Comparison of ENCODE assay signal across 16 cellular contexts in the genomic region with DNA sequence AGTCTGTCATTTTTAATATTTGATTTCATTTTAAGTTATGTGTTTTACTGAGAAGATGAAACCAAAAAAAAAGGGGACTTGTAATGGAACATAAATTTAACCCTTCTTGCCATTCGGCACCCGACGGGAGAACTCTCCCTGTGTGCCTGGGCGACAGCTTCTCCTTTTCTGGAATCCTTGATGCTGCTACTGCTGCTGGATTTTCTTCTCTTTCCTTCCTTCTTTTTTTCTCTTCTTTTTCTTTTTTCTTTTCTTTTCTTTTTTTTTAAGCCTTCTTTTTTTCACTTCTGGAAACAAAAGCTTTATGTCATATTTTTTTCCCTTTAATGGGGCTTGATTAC. TPM values are rescaled to one million over a fixed set of nuclear protein-coding genes. Genes with fewer than 3 reads are reported as not detected.
DNase-seq lines count a peak whose midpoint lies in the region; ATAC-seq and TF ChIP-seq lines count a peak whose summit lies in the region.
"Had no signal": no experiment of that assay in that cellular context is flagged by ENCODE, and none has a peak within 500 bp of the region (broad histone marks: within the 10 kb centered on the region; RNA-seq: fewer than 3 reads in every experiment).

No MANE protein-coding gene starts in this region.

- H3K36me3 ChIP-seq in GM23338 (ENCODE audit: insufficient read depth), result no peaks in the 10 kb centered on the region

- TF ChIP-seq CTCF in GM23338 (conservative IDR thresholded peaks at IDR 0.05; ENCODE audit: low read depth in 2 of 2) (no peak), brain (conservative IDR thresholded peaks at IDR 0.05) (no peak), nephron progenitor cell (IDR thresholded peaks at IDR 0.05) (no peak)

- H3K27me3 ChIP-seq in GM23338 (ENCODE audit: insufficient read depth), result no peaks in the 10 kb centered on the region

- no peaks in the 10 kb centered on the region for H4K20me1 ChIP-seq in GM23338 (replicated peaks; ENCODE audit: insufficient read depth)

- no peak overlapping the region for H3K4me3 ChIP-seq in GM23338
- H3K4me3 ChIP-seq: K562 had no signal

- peaks cover 26% of the 10 kb centered on the region for H3K4me1 ChIP-seq in GM23338 (ENCODE audit: insufficient read depth)

- no peaks in the 10 kb centered on the region for H3F3A ChIP-seq in GM23338 (replicated peaks; ENCODE audit: low read depth)

- H3K27ac ChIP-seq in GM23338 (ENCODE audit: low read depth), result no peak overlapping the region

- no peak overlapping the region for H2AFZ ChIP-seq in GM23338

- H3K36me3 Mint-ChIP-seq in GM23338 (ENCODE audit: low read depth) (no peaks in the 10 kb centered on the region; the same call in 2 of the 3 replicates), brain (no peaks in the 10 kb centered on the region), nephron progenitor cell (ENCODE audit: low read depth) (no peaks in the 10 kb centered on the region)
- no peaks in the 10 kb centered on the region for H3K36me3 Mint-ChIP-seq in activated T-cell treated with anti-CD3 and anti-CD28 coated beads, Interleukin-2, amount 50 U/mL, for 24 hours (ENCODE audit: low read depth)
- H3K36me3 Mint-ChIP-seq: CD8-positive, alpha-beta T cell had no signal

- H3K27me3 Mint-ChIP-seq in GM23338 (ENCODE audit: insufficient read depth, low read depth, poor library complexity) (peaks cover 21% of the 10 kb centered on the region), brain (peaks cover 8% of the 10 kb centered on the region), nephron progenitor cell (ENCODE audit: low read depth, poor library complexity) (peaks cover 30% of the 10 kb centered on the region)
- peaks cover 29% of the 10 kb centered on the region for H3K27me3 Mint-ChIP-seq in activated T-cell treated with anti-CD3 and anti-CD28 coated beads, Interleukin-2, amount 50 U/mL, for 24 hours

- H3K27ac Mint-ChIP-seq in GM23338 (no peak overlapping the region), brain (peak overlapping the region in 4 of 5 experiments; percentile 63 to 91 (median 74)), nephron progenitor cell (peak overlapping the region; percentile 39)
- no peak overlapping the region for H3K27ac Mint-ChIP-seq in activated T-cell treated with anti-CD3 and anti-CD28 coated beads, Interleukin-2, amount 50 U/mL, for 24 hours
- H3K27ac Mint-ChIP-seq: CD8-positive, alpha-beta T cell; HFFc6 had no signal

- ATAC-seq in GM23338, result no peak
- ATAC-seq: CD8-positive, alpha-beta T cell; K562 had no signal

- H3K4me2 ChIP-seq in GM23338, result peak overlapping the region; percentile 3; the same call in 1 of the 2 replicates

- H3K4me3 Mint-ChIP-seq in GM23338 (no peak overlapping the region), brain (peak overlapping the region in 2 of 5 experiments; percentile 13 to 19), nephron progenitor cell (no peak overlapping the region)
- H3K4me3 Mint-ChIP-seq in activated T-cell treated with anti-CD3 and anti-CD28 coated beads, Interleukin-2, amount 50 U/mL, for 24 hours, result no peak overlapping the region
- H3K4me3 Mint-ChIP-seq: CD8-positive, alpha-beta T cell; HFFc6 had no signal

- H3K9me2 ChIP-seq in GM23338 (ENCODE audit: insufficient read depth), result peaks cover 6% of the 10 kb centered on the region; the same call in 1 of the 2 replicates

- H3K79me2 ChIP-seq in GM23338 (replicated peaks; ENCODE audit: insufficient read depth), result no peaks in the 10 kb centered on the region

- DNase-seq in GM23338 (ENCODE audit: low spot score) (no peak), nephron progenitor cell (no peak), superior temporal gyrus (ENCODE audit: extremely low spot score) (peak; percentile 44), NCI-H524 treated with DMSO at 0.1 percent for 48 hours (lab: John Stamatoyannopoulos, UW) (no peak)
- no peak for DNase-seq in activated T-cell treated with anti-CD3 and anti-CD28 coated beads, Interleukin-2, amount 50 U/mL, for 24 hours
- no peak for DNase-seq in effector CD4-positive, alpha-beta T cell
- DNase-seq: ACHN; CD8-positive, alpha-beta T cell; DMS 273 treated with DMSO at 0.1 percent for 48 hours; HFFc6; NCI-H1048; NCI-H2107; NCI-H345; NCI-H774 had no signal

- H3K9me3 Mint-ChIP-seq in GM23338 (no peaks in the 10 kb centered on the region), brain (no peaks in the 10 kb centered on the region), nephron progenitor cell (no peaks in the 10 kb centered on the region)
- no peaks in the 10 kb centered on the region for H3K9me3 Mint-ChIP-seq in activated T-cell treated with anti-CD3 and anti-CD28 coated beads, Interleukin-2, amount 50 U/mL, for 24 hours
- H3K9me3 Mint-ChIP-seq: CD8-positive, alpha-beta T cell had no signal

- H3K4me1 Mint-ChIP-seq in GM23338 (peaks cover 30% of the 10 kb centered on the region), brain (peaks cover 36% of the 10 kb centered on the region), nephron progenitor cell (peaks cover 19% of the 10 kb centered on the region)
- H3K4me1 Mint-ChIP-seq in activated T-cell treated with anti-CD3 and anti-CD28 coated beads, Interleukin-2, amount 50 U/mL, for 24 hours (ENCODE audit: low read depth), result peaks cover 2% of the 10 kb centered on the region

TF ChIP-seq in GM23338, 12 proteins besides CTCF, POLR2A, EP300 and RAD21 (continues in another document):
- no peak for TF ChIP-seq POLR2AphosphoS5 (IDR thresholded peaks at IDR 0.05; ENCODE audit: low read depth)
- TF ChIP-seq NANOG (IDR thresholded peaks at IDR 0.05; ENCODE audit: borderline replicate concordance), result no peak
- TF ChIP-seq ZNF331 (CRISPR knock-in tag; IDR thresholded peaks at IDR 0.05; ENCODE audit: low read depth), result no peak
- TF ChIP-seq, protein P1, sequence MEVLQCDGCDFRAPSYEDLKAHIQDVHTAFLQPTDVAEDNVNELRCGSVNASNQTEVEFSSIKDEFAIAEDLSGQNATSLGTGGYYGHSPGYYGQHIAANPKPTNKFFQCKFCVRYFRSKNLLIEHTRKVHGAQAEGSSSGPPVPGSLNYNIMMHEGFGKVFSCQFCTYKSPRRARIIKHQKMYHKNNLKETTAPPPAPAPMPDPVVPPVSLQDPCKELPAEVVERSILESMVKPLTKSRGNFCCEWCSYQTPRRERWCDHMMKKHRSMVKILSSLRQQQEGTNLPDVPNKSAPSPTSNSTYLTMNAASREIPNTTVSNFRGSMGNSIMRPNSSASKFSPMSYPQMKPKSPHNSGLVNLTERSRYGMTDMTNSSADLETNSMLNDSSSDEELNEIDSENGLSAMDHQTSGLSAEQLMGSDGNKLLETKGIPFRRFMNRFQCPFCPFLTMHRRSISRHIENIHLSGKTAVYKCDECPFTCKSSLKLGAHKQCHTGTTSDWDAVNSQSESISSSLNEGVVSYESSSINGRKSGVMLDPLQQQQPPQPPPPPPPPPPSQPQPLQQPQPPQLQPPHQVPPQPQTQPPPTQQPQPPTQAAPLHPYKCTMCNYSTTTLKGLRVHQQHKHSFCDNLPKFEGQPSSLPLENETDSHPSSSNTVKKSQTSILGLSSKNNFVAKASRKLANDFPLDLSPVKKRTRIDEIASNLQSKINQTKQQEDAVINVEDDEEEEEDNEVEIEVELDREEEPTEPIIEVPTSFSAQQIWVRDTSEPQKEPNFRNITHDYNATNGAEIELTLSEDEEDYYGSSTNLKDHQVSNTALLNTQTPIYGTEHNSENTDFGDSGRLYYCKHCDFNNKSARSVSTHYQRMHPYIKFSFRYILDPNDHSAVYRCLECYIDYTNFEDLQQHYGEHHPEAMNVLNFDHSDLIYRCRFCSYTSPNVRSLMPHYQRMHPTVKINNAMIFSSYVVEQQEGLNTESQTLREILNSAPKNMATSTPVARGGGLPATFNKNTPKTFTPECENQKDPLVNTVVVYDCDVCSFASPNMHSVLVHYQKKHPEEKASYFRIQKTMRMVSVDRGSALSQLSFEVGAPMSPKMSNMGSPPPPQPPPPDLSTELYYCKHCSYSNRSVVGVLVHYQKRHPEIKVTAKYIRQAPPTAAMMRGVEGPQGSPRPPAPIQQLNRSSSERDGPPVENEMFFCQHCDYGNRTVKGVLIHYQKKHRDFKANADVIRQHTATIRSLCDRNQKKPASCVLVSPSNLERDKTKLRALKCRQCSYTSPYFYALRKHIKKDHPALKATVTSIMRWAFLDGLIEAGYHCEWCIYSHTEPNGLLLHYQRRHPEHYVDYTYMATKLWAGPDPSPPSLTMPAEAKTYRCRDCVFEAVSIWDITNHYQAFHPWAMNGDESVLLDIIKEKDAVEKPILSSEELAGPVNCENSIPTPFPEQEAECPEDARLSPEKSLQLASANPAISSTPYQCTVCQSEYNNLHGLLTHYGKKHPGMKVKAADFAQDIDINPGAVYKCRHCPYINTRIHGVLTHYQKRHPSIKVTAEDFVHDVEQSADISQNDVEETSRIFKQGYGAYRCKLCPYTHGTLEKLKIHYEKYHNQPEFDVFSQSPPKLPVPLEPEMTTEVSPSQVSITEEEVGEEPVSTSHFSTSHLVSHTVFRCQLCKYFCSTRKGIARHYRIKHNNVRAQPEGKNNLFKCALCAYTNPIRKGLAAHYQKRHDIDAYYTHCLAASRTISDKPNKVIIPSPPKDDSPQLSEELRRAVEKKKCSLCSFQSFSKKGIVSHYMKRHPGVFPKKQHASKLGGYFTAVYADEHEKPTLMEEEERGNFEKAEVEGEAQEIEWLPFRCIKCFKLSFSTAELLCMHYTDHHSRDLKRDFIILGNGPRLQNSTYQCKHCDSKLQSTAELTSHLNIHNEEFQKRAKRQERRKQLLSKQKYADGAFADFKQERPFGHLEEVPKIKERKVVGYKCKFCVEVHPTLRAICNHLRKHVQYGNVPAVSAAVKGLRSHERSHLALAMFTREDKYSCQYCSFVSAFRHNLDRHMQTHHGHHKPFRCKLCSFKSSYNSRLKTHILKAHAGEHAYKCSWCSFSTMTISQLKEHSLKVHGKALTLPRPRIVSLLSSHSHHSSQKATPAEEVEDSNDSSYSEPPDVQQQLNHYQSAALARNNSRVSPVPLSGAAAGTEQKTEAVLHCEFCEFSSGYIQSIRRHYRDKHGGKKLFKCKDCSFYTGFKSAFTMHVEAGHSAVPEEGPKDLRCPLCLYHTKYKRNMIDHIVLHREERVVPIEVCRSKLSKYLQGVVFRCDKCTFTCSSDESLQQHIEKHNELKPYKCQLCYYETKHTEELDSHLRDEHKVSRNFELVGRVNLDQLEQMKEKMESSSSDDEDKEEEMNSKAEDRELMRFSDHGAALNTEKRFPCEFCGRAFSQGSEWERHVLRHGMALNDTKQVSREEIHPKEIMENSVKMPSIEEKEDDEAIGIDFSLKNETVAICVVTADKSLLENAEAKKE (CRISPR knock-in tag; IDR thresholded peaks at IDR 0.05), result no peak

RNA-seq across cellular contexts. Expression of a gene that starts 11.1 kb away (rescaled TPM):
- 0.07 TPM in 1 of 2 replicates, not detected in the other for total RNA-seq in GM23338 (2014; rRNA removed; shearing (Covaris generic))
- 0.30 TPM in 1 of 2 replicates, not detected in the other for polyA plus RNA-seq in GM23338 (2016; fragmentation: Nextera tagmentation; extraction: Ambion mirVana)
- polyA plus RNA-seq in brain (ENCODE audit: insufficient read depth, low read depth, low replicate concordance), result 36.2 TPM
- total RNA-seq: CD8-positive, alpha-beta T cell; HFFc6; K562 had no signal
- polyA plus RNA-seq: K562 had no signal

Comparison
In these comparisons a context has a peak if more than half of its experiments do, and no peak if none do; other contexts are left out.
1. H3K27ac Mint-ChIP-seq: peak in brain (4 of 5) and nephron progenitor cell (single experiment); none in GM23338 (single experiment) and activated T-cell treated with anti-CD3 and anti-CD28 coated beads, Interleukin-2, amount 50 U/mL, for 24 hours (single experiment).
2. RNA of a gene that starts 11.1 kb away (polyA plus RNA-seq): 36.2 TPM in brain (single experiment); 0.30 TPM in GM23338; every median in the first group is over 10 times any median in the second.